Comparison of ENCODE assay signal across 21 cellular contexts in the genomic region with DNA sequence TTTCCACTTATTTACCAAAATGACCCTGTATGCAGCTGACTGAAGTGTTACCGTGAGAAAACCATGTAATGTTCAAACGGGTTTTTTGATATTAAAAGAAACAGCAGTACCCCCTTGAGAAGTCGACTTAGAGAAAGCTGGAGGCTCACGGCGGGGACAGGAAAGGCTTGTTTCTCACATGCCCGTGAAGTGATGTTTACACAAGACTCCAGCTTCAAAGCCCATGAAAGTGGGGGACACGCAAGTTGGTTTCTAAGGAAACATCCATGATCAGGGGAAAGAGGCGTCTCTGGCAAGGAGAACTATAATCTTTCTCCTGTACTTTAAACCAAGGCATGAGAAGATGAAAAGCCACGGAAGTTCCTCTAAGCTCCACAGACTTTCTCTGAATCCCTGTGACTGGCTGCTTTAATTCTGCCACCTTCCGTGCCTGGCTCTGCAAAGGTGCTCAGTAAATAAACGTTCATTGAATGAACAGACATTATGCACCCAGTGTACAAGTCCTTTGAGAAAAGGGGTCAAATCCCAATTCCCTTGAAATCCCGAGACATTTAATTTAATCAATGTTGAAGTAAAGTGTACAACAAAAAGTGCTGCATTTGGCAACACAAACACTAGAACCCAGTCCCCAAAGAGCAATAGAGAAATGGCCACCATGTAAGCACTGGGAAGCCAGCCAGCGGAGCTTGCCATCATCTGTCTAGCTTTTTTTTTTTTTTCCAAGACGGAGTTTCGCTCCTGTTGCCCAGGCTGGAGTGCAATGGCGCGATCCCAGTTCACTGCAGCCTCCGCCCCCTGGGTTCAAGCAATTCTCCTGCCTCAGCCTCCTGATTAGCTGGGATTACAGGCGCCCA. TPM values are rescaled to one million over a fixed set of nuclear protein-coding genes. Genes with fewer than 3 reads are reported as not detected.
A peak's percentile ranks its signal among the peaks of the same experiment; 100 is the strongest.
DNase-seq lines count a peak whose midpoint lies in the region; ATAC-seq and TF ChIP-seq lines count a peak whose summit lies in the region.
"Had no signal": no experiment of that assay in that cellular context is flagged by ENCODE, and none has a peak within 500 bp of the region (broad histone marks: within the 10 kb centered on the region; RNA-seq: fewer than 3 reads in every experiment).

No MANE protein-coding gene starts in this region.

- POLR2A ChIA-PET in PC-3 (lab: Charles Lee; ENCODE audit: unreplicated experiment), result interaction anchor here (1.0 kb wide), 1 partner anchor 18 kb away, joined by 7 read pairs; no protein-coding TSS in a partner anchor

- H3K4me2 ChIP-seq in PC-3 (ENCODE audit: low read length), result no peak overlapping the region
- H3K4me2 ChIP-seq: A549 had no signal

- H4K20me1 ChIP-seq in PC-3 (ENCODE audit: low read length), result no peaks in the 10 kb centered on the region

- no TSS peak for BruUV-seq in PC-3 (replicated peaks; lab: Mats Ljungman, UMichigan)

- H3K4me1 ChIP-seq in prostate gland (replicated peaks) (no peaks in the 10 kb centered on the region), PC-3 (ENCODE audit: insufficient read depth, low read length) (no peaks in the 10 kb centered on the region)
- H3K4me1 ChIP-seq: A549, psoas muscle, uterus had no signal

- H3K9me3 ChIP-seq in prostate gland, result no peaks in the 10 kb centered on the region
- no peaks in the 10 kb centered on the region for H3K9me3 ChIP-seq in PC-3 (ENCODE audit: low read length)
- H3K9me3 ChIP-seq: A549, psoas muscle, uterus had no signal

- 34% methylated on average over 19 of the region's 19 CpGs for WGBS in prostate gland

- H3K79me2 ChIP-seq in PC-3 (ENCODE audit: low read length), result no peaks in the 10 kb centered on the region

- H3F3A ChIP-seq in PC-3 (ENCODE audit: low read length, unreplicated experiment), result no peaks in the 10 kb centered on the region

- intact Hi-C loops in prostate gland (cut with DNase I), result no loop called here
- intact Hi-C loops in PC-3 (cut with micrococcal nuclease), result no loop called here

- ATAC-seq in PC-3, result no peak
- ATAC-seq: A549; left ventricle myocardium superior; psoas muscle; stimulated activated naive CD8-positive, alpha-beta T cell treated with anti-CD3 and anti-CD28 coated beads, Interleukin-15, Interleukin-2, amounts not matched to agents 100 U/mL and 50 U/mL, for 24 hours; WTC11 had no signal

- H3K9ac ChIP-seq in PC-3 (ENCODE audit: low read length), result no peak overlapping the region

- H3K27me3 ChIP-seq in prostate gland (replicated peaks; ENCODE audit: insufficient read depth) (no peaks in the 10 kb centered on the region), PC-3 (ENCODE audit: low read length) (no peaks in the 10 kb centered on the region)
- H3K27me3 ChIP-seq: uterus had no signal

- H3K27ac ChIP-seq in prostate gland, result no peak overlapping the region
- no peak overlapping the region for H3K27ac ChIP-seq in PC-3 (ENCODE audit: low read length)
- H3K27ac ChIP-seq: A549, C4-2B, psoas muscle, uterus had no signal

- no peaks in the 10 kb centered on the region for H3K36me3 ChIP-seq in prostate gland
- no peaks in the 10 kb centered on the region for H3K36me3 ChIP-seq in PC-3 (ENCODE audit: low read depth, low read length)
- H3K36me3 ChIP-seq: uterus had no signal

- H2AFZ ChIP-seq in PC-3 (ENCODE audit: low read length), result no peak overlapping the region

- no peak for TF ChIP-seq CTCF in choroid plexus epithelial cell (conservative IDR thresholded peaks at IDR 0.05; ENCODE audit: low read depth, low read length)
- TF ChIP-seq CTCF in prostate gland (IDR thresholded peaks at IDR 0.05), result no peak
- no peak for TF ChIP-seq CTCF in PC-3 (conservative IDR thresholded peaks at IDR 0.05; ENCODE audit: low read depth, low read length)

- DNase-seq in NCI-H187 treated with DMSO at 0.1 percent for 48 hours (lab: John Stamatoyannopoulos, UW) (peak; percentile 11), NCI-H187 (lab: John Stamatoyannopoulos, UW) (no peak), NCI-H1694 treated with DMSO at 0.1 percent for 48 hours (lab: John Stamatoyannopoulos, UW) (peak; percentile 43), choroid plexus epithelial cell (ENCODE audit: low read depth) (peak; percentile 29), prostate gland (ENCODE audit: low spot score) (peak; percentile 24), PC-3 (no peak), cortex of kidney (lab: John Stamatoyannopoulos, UW) (no peak)
- no peak for DNase-seq in activated CD4-positive, alpha-beta T cell treated with anti-CD3 and anti-CD28 coated beads for 48 hours
- DNase-seq: amniotic stem cell; cerebellar nuclear complex; Karpas-422; left ventricle myocardium superior; NCI-H2029; psoas muscle; Right ventricle myocardium superior; stimulated activated CD4-positive, alpha-beta T cell treated with anti-CD3 and anti-CD28 coated beads, Interleukin-12 subunit alpha, Interleukin-12 subunit beta, amount 100 ng/mL, for 4 hours; stimulated activated naive CD8-positive, alpha-beta T cell treated with anti-CD3 and anti-CD28 coated beads, Interleukin-15, Interleukin-2, amounts not matched to agents 100 U/mL and 50 U/mL, for 24 hours; uterus had no signal

- CTCF ChIA-PET in PC-3 (lab: Charles Lee), result interaction anchor here (0.5 to 1.5 kb wide), 3 partner anchors 55 to 135 kb away, joined by 3 to 6 read pairs (median 6); no protein-coding TSS in a partner anchor

- no peaks in the 10 kb centered on the region for H3K9me2 ChIP-seq in PC-3 (replicated peaks; ENCODE audit: low read length)

- no peak overlapping the region for H3K4me3 ChIP-seq in choroid plexus epithelial cell (ENCODE audit: low read depth, low read length)
- H3K4me3 ChIP-seq in prostate gland, result no peak overlapping the region
- H3K4me3 ChIP-seq in PC-3 (ENCODE audit: low read length), result no peak overlapping the region
- H3K4me3 ChIP-seq: A549, psoas muscle, uterus had no signal

- no peak for TF ChIP-seq POLR2A in prostate gland (IDR thresholded peaks at IDR 0.05)

RNA-seq across cellular contexts. Expression of a gene that starts 58.7 kb away (rescaled TPM):
- total RNA-seq in prostate gland, result 100 to 1,000 TPM; 367 to 434 TPM
- 287 and 383 TPM in 2 replicates for total RNA-seq in PC-3 (2014; rRNA removed)

Comparison
In these comparisons a context has a peak if more than half of its experiments do, and no peak if none do; other contexts are left out.
1. DNase-seq: peak in NCI-H187 treated with DMSO at 0.1 percent for 48 hours (single experiment), NCI-H1694 treated with DMSO at 0.1 percent for 48 hours (single experiment), choroid plexus epithelial cell (single experiment) and prostate gland (single experiment); none in NCI-H187 (0 of 2), activated CD4-positive, alpha-beta T cell treated with anti-CD3 and anti-CD28 coated beads for 48 hours (single experiment), PC-3 (single experiment) and cortex of kidney (single experiment).